In the genomic region with DNA sequence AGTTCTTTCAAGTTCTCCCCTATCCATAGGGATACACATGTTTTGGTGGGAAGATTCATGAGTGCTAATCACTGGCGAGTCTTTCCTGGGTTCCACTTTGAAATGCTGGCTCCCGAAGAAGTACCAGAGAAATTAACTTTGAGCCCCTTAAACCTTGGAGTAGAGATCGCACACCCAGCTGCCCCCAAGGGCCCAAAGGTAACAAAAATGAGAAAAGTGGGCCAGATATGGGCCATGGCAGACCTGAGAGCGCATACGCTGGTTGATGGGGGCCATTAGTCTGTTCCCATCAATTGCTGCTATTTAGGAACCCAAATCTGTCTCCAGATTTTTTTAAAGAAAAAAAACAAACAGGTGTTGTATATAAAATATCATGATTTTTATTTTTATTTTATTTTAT, we compare ENCODE assay signal across 26 cellular contexts. TPM values are rescaled to one million over a fixed set of nuclear protein-coding genes. Genes with fewer than 3 reads are reported as not detected.
"Had no signal": no experiment of that assay in that cellular context is flagged by ENCODE, and none has a peak within 500 bp of the region (broad histone marks: within the 10 kb centered on the region; RNA-seq: fewer than 3 reads in every experiment).

No MANE protein-coding gene starts in this region.

- H3K9me3 ChIP-seq: esophagus squamous epithelium, gastrocnemius medialis, upper lobe of right lung had no signal

- H3K27me3 Mint-ChIP-seq: activated CD4-positive, alpha-beta memory T cell treated with anti-CD3 and anti-CD28 coated beads, Interleukin-2, amount 10 ng/mL, durations not matched to agents 7 days and 5 days; activated CD4-positive, alpha-beta T cell treated with anti-CD3 and anti-CD28 coated beads, Interleukin-2, amount 10 ng/mL, durations not matched to agents 24 days and 14 days; effector memory CD8-positive, alpha-beta T cell; naive B cell; progenitor cell of endocrine pancreas had no signal

- H3K27ac Mint-ChIP-seq: progenitor cell of endocrine pancreas had no signal

- FAIRE-seq: colon had no signal

- H3K4me3 ChIP-seq: upper lobe of right lung had no signal

- ATAC-seq: activated naive CD4-positive, alpha-beta T cell treated with anti-CD3 and anti-CD28 coated beads, Interleukin-2, amount 50 U/mL, for 72 hours; effector memory CD8-positive, alpha-beta T cell; gastrocnemius medialis; left ventricle myocardium superior; upper lobe of right lung had no signal

- H3K27me3 ChIP-seq: dorsolateral prefrontal cortex, esophagus squamous epithelium, gastrocnemius medialis, upper lobe of right lung had no signal

- DNase-seq: activated CD4-positive, alpha-beta memory T cell treated with anti-CD3 and anti-CD28 coated beads, Interleukin-2, amount 10 ng/mL, durations not matched to agents 7 days and 5 days; activated effector memory CD4-positive, alpha-beta T cell treated with anti-CD3 and anti-CD28 coated beads, Interleukin-2, amount 50 U/mL, for 16 hours; aorta; central memory CD4-positive, alpha-beta T cell; dorsolateral prefrontal cortex; effector memory CD8-positive, alpha-beta T cell; esophagus squamous epithelium; gastrocnemius medialis; hippocampal formation; kidney glomerular epithelial cell; left ventricle myocardium superior; mesenchymal stem cell; naive B cell; retina; stimulated activated CD4-positive, alpha-beta T cell treated with anti-CD3 and anti-CD28 coated beads, Interleukin-2, amount 100 ng/mL, for 48 hours; stimulated activated CD8-positive, alpha-beta memory T cell treated with anti-CD3 and anti-CD28 coated beads, Interleukin-4, amount 100 ng/mL, for 48 hours; stimulated activated naive CD4-positive, alpha-beta T cell treated with Interleukin-2 at 50 U/mL for 16 hours; T1000; upper lobe of right lung had no signal

- H3K36me3 ChIP-seq: esophagus squamous epithelium, gastrocnemius medialis, upper lobe of right lung had no signal

- H3K27ac ChIP-seq: upper lobe of right lung had no signal

- H3K36me3 Mint-ChIP-seq: naive B cell had no signal

- H3K9me3 Mint-ChIP-seq: activated CD4-positive, alpha-beta memory T cell treated with anti-CD3 and anti-CD28 coated beads, Interleukin-2, amount 10 ng/mL, durations not matched to agents 7 days and 5 days; activated CD4-positive, alpha-beta T cell treated with anti-CD3 and anti-CD28 coated beads, Interleukin-2, amount 10 ng/mL, durations not matched to agents 24 days and 14 days; activated naive CD4-positive, alpha-beta T cell treated with anti-CD3 and anti-CD28 coated beads, Interleukin-2, amount 50 U/mL, for 72 hours; effector memory CD8-positive, alpha-beta T cell; naive B cell; T-helper 1 cell treated with Interleukin-12 subunit alpha and Interleukin-12 subunit beta and Interleukin-4 antibody, amounts not matched to agents 30 μg/mL and 1 μg/mL, for 36 hours had no signal

RNA-seq across cellular contexts. Expression of gene NGB, which starts 51.9 kb away (rescaled TPM):
- total RNA-seq: activated CD4-positive, alpha-beta memory T cell treated with anti-CD3 and anti-CD28 coated beads, Interleukin-2, amount 10 ng/mL, durations not matched to agents 7 days and 5 days; activated CD4-positive, alpha-beta T cell treated with anti-CD3 and anti-CD28 coated beads, Interleukin-2, amount 10 ng/mL, durations not matched to agents 24 days and 14 days; activated naive CD4-positive, alpha-beta T cell treated with anti-CD3 and anti-CD28 coated beads, Interleukin-2, amount 50 U/mL, for 72 hours; aorta; esophagus squamous epithelium; gastrocnemius medialis; left ventricle myocardium superior; mucosa of gallbladder; osteocyte; progenitor cell of endocrine pancreas; upper lobe of right lung had no signal
- polyA plus RNA-seq: aorta had no signal
